ENCODE assay signal across 8 cellular contexts in genomic region chr3:59049671-59050331, GRCh38. TPM values are rescaled to one million over a fixed set of nuclear protein-coding genes. Genes with fewer than 3 reads are reported as not detected.
DNase-seq lines count a peak whose midpoint lies in the region; ATAC-seq and TF ChIP-seq lines count a peak whose summit lies in the region.

TSS of gene CFAP20DC (minus strand) at chr3:59050025. CDS start at chr3:59049631, 394 bp downstream.

- H3K4me3 ChIP-seq in stomach: peak within 1 kb of the TSS; percentile 55 to 64 (median 59)

- peak; percentile 99 for ATAC-seq in GM21529 (IDR thresholded peaks at IDR 0.05; ENCODE audit: unreplicated experiment)
- ATAC-seq in foreskin keratinocyte: peak; percentile 97

- peaks cover 36% of the 10 kb centered on the region for H3K4me1 Mint-ChIP-seq in neural crest cell

- TF ChIP-seq CTCF in foreskin keratinocyte (conservative IDR thresholded peaks at IDR 0.05) (peak; percentile 17), neural crest cell (conservative IDR thresholded peaks at IDR 0.05) (no peak), stomach (IDR thresholded peaks at IDR 0.05) (no peak)

- peak within 1 kb of the TSS; percentile 97 for H3K27ac ChIP-seq in foreskin keratinocyte
- H3K27ac ChIP-seq in stomach: peak within 1 kb of the TSS; percentile 1 to 77 (median 63)

- no peaks in the 10 kb centered on the region for H3K36me3 Mint-ChIP-seq in neural crest cell (ENCODE audit: low read depth)

- no peaks in the 10 kb centered on the region for H3K27me3 Mint-ChIP-seq in neural crest cell (ENCODE audit: low read depth)

- H3K27me3 ChIP-seq in foreskin keratinocyte (no peaks in the 10 kb centered on the region), stomach (no peaks in the 10 kb centered on the region)

- peak in 1 of 4 donors; percentile 13 for TF ChIP-seq POLR2A in stomach (IDR thresholded peaks at IDR 0.05)

- no peak for TF ChIP-seq EP300 in stomach (IDR thresholded peaks at IDR 0.05)

- H3K9me3 ChIP-seq in stomach: no peaks in the 10 kb centered on the region

- intact Hi-C loops in stomach (cut with DNase I; ENCODE audit: low total_unique reads): no loop called here

- H3K4me3 Mint-ChIP-seq in neural crest cell: peak within 1 kb of the TSS; percentile 76

- H3K4me1 ChIP-seq in foreskin keratinocyte (peaks cover 8% of the 10 kb centered on the region), stomach (peaks cover 0 to 12% (median 3%) of the 10 kb centered on the region in 4 donors)

- 2 to 13% (median 3%) methylated on average over 26 to 60 of the region's 60 CpGs for WGBS in stomach, 5 donors

- H3K27ac Mint-ChIP-seq in neural crest cell (ENCODE audit: unreplicated experiment): peak within 1 kb of the TSS; percentile 91

- H3K36me3 ChIP-seq in stomach: no peaks in the 10 kb centered on the region

- H3K9me3 Mint-ChIP-seq in neural crest cell: peaks cover 2% of the 10 kb centered on the region

- DNase-seq in DMS 273 treated with DMSO at 0.1 percent for 48 hours (lab: John Stamatoyannopoulos, UW) (peak; percentile 54), HuH-7.5 (ENCODE audit: low spot score) (peak; percentile 63), RPMI7951 (ENCODE audit: low read depth) (peak; percentile 96), activated gamma-delta T cell (lab: John Stamatoyannopoulos, UW) (peak; percentile 52), foreskin keratinocyte (peak; percentile 80 to 91), neural crest cell (ENCODE audit: low read depth, low spot score) (peak; percentile 84), stomach (peak; percentile 91)

RNA-seq across cellular contexts. Expression of gene CFAP20DC, which starts in this region (rescaled TPM):
- 11.3 and 12.0 TPM in 2 replicates for total RNA-seq in RPMI7951 (2014; rRNA removed; shearing (Covaris generic))
- 5.6 and 8.5 TPM in 2 replicates for total RNA-seq in foreskin keratinocyte
- polyA plus RNA-seq in foreskin keratinocyte: 3.2 and 3.3 TPM in 2 replicates
- 10.4 and 12.8 TPM in 2 replicates for total RNA-seq in neural crest cell
- 1 to 10 TPM in 1 of 5 donors, under 1 TPM in 1, not detected in 3; 0.89 to 1.1 TPM for total RNA-seq in stomach
- 1 to 10 TPM in 1 of 3 donors, under 1 TPM in 1, not detected in 1; 0.81 to 2.0 TPM for polyA plus RNA-seq in stomach

Comparison
In these comparisons a context has a peak if more than half of its experiments do, and no peak if none do; other contexts are left out.
1. Peak in every context shown above with its lines: DNase-seq, ATAC-seq, H3K4me3 ChIP-seq and H3K27ac ChIP-seq.